Comparison of ENCODE assay signal across 9 cellular contexts in the genomic region with DNA sequence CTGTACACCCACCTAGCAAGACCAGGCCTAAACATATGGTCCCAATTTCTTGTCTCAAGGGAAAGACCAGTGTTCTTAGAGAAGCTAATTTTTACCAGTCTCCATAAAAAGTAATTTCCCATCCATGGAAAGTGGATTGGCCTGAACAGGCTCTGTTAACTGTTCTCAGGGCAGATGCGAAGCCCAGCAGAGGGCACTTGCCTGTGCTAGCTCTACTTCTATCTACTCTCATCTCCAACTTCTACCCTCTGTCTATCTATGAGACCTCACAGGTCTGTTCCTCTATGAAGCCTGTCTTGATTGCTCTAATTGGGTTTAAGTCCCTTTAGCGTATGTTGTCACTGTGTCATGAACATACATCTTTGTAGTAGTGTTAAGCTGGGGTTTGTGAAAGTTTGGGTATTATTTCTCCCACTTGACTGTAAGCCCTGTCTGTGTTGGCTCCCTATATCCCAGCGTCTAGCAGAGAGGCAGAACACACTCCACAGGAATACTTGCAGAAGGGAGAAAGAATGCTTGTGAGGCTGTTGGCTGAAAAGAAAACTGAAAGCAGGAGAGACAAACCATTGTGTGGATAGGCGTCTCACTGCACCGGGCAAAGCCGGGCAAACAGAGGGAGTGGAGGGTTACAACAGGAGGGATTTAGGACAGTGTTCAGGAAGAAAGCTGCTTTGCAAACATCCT.
A peak's percentile ranks its signal among the peaks of the same experiment; 100 is the strongest.
DNase-seq lines count a peak whose midpoint lies in the region; ATAC-seq, FAIRE-seq and TF ChIP-seq lines count a peak whose summit lies in the region.
"Had no signal": no experiment of that assay in that cellular context is flagged by ENCODE, and none has a peak within 500 bp of the region (broad histone marks: within the 10 kb centered on the region; RNA-seq: fewer than 3 reads in every experiment).

No MANE protein-coding gene starts in this region.

- no peak for TF ChIP-seq RAD21 in HepG2 (CRISPR knock-in tag; IDR thresholded peaks at IDR 0.05)

- DNase-seq in DMS79 treated with DMSO at 0.1 percent for 48 hours (lab: John Stamatoyannopoulos, UW) (peak; percentile 9), DMS79 (lab: John Stamatoyannopoulos, UW) (no peak), HepG2 (ENCODE audit: low spot score) (peak; percentile 40), tibial artery (peak in 1 of 2 donors; percentile 19)
- no peak for DNase-seq in activated CD4-positive, alpha-beta T cell treated with anti-CD3 and anti-CD28 coated beads for 1 hour
- DNase-seq: AML-193 had no signal

- peak overlapping the region; percentile 56 to 95 (median 92) for H3K4me3 Mint-ChIP-seq in brain

- no peaks in the 10 kb centered on the region for H3K79me2 ChIP-seq in HepG2 (ENCODE audit: insufficient read depth, low read length)

- H3K4me2 ChIP-seq in HepG2 (ENCODE audit: low read depth, low read length) = peak overlapping the region; percentile 62

- H3K27ac Mint-ChIP-seq in brain = peak overlapping the region; percentile 91 to 96 (median 96)

- TF ChIP-seq EP300 in HepG2 (IDR thresholded peaks at IDR 0.05; ENCODE audit: low read depth in 2 of 2, low read length in 2 of 2) = no peak
- no peak for TF ChIP-seq EP300 in HepG2 (CRISPR knock-in tag; IDR thresholded peaks at IDR 0.05; ENCODE audit: borderline replicate concordance)

- ATAC-seq in HepG2 (peak; percentile 75), HG02642 (IDR thresholded peaks at IDR 0.05; ENCODE audit: poor library complexity, unreplicated experiment) (no peak), HG03520 (IDR thresholded peaks at IDR 0.05; ENCODE audit: unreplicated experiment) (no peak)

- no TSS peak for BruUV-seq in HepG2 (replicated peaks; lab: Mats Ljungman, UMichigan)

- H2AFZ ChIP-seq in HepG2 (ENCODE audit: low read length) = peak overlapping the region; percentile 63

- 10% methylated on average over 6 of the region's 6 CpGs for WGBS in HepG2 (ENCODE audit: low lambda C conversion rate)

- H3K9me3 Mint-ChIP-seq in brain = no peaks in the 10 kb centered on the region

- TF ChIP-seq CTCF in brain (conservative IDR thresholded peaks at IDR 0.05) (peak; percentile 16 to 26), HepG2 (CRISPR knock-in tag; IDR thresholded peaks at IDR 0.05) (peak; percentile 65), tibial artery (IDR thresholded peaks at IDR 0.05) (no peak)

- POLR2A ChIA-PET in HepG2 (lab: Yijun Ruan, JAX) = no interaction called here

- H3K9me3 ChIP-seq in HepG2 (ENCODE audit: low read length) = no peaks in the 10 kb centered on the region
- no peaks in the 10 kb centered on the region for H3K9me3 ChIP-seq in tibial artery

- H3K4me1 Mint-ChIP-seq in brain = peaks cover 47% of the 10 kb centered on the region

- no peaks in the 10 kb centered on the region for H3K36me3 ChIP-seq in HepG2 (replicated peaks in 1 of 2; ENCODE audit: control insufficient read depth in 1 of 2, insufficient read depth in 2 of 2, low read length in 2 of 2)
- no peaks in the 10 kb centered on the region for H3K36me3 ChIP-seq in tibial artery

- H3K4me3 ChIP-seq in HepG2 (replicated peaks in 1 of 3; ENCODE audit: insufficient read depth in 1 of 3, low read depth in 2 of 3, low read length in 3 of 3) = peak overlapping the region in 2 of 3 experiments; percentile 19 to 25; a peak in 1 of 6 replicates
- peak overlapping the region; percentile 41 to 44 for H3K4me3 ChIP-seq in tibial artery

- peak; percentile 26 for FAIRE-seq in HepG2 (lab: Jason Lieb, UNC)

- no peak for TF ChIP-seq POLR2A in HepG2 (IDR thresholded peaks at IDR 0.05; ENCODE audit: insufficient read depth in 1 of 2, low read depth in 2 of 2, low read length in 2 of 2)

- CTCF ChIA-PET in HepG2 (lab: Yijun Ruan, JAX; ENCODE audit: low intra/inter-chr PET ratio, low total read pairs) = interaction anchor here (1.3 to 2.0 kb wide), 3 partner anchors 317 to 759 kb away, joined by 4 to 7 read pairs (median 6); no protein-coding TSS in a partner anchor

- H3K27ac ChIP-seq in HepG2 (ENCODE audit: extremely low read length, insufficient read depth, low read length) (no peak overlapping the region), tibial artery (peak overlapping the region; percentile 73 to 79)

- H3K4me1 ChIP-seq in HepG2 (ENCODE audit: insufficient read depth, low read length) (peaks cover 33% of the 10 kb centered on the region), tibial artery (peaks cover 0 to 32% (median 18%) of the 10 kb centered on the region in 4 donors)

- no peak overlapping the region for H3K9ac ChIP-seq in HepG2 (ENCODE audit: insufficient read depth, low read depth, low read length)

- intact Hi-C loops in HepG2 (cut with micrococcal nuclease; ENCODE audit: unreplicated experiment) (loop anchor here (1.0 kb wide), 3 partner anchors 317 to 699 kb away; no protein-coding TSS in a partner anchor), tibial artery (cut with DNase I; ENCODE audit: low total_unique reads) (loop anchor here (5.0 kb wide), 1 partner anchor 165 kb away; the partner anchor contains the start of gene MAF)

- no peaks in the 10 kb centered on the region for H3K27me3 Mint-ChIP-seq in brain

- H3K27me3 ChIP-seq in HepG2 (ENCODE audit: control insufficient read depth in 1 of 2, insufficient read depth in 2 of 2, low read length in 2 of 2) (peaks cover 0 to 24% of the 10 kb centered on the region in 2 experiments; a peak in 2 of 5 replicates), tibial artery (no peaks in the 10 kb centered on the region)

- in situ Hi-C loops in HepG2 (cut with HindIII; ENCODE audit: extremely low pct_ligation_motif_present, low pct_unique_long_range_greater_than_20kb) = no loop called here

- H4K20me1 ChIP-seq in HepG2 (ENCODE audit: insufficient read depth, low read length) = no peaks in the 10 kb centered on the region

- no peaks in the 10 kb centered on the region for H3K36me3 Mint-ChIP-seq in brain

TF ChIP-seq in HepG2, 621 proteins besides CTCF, POLR2A, EP300 and RAD21:
- TF ChIP-seq, protein P1, sequence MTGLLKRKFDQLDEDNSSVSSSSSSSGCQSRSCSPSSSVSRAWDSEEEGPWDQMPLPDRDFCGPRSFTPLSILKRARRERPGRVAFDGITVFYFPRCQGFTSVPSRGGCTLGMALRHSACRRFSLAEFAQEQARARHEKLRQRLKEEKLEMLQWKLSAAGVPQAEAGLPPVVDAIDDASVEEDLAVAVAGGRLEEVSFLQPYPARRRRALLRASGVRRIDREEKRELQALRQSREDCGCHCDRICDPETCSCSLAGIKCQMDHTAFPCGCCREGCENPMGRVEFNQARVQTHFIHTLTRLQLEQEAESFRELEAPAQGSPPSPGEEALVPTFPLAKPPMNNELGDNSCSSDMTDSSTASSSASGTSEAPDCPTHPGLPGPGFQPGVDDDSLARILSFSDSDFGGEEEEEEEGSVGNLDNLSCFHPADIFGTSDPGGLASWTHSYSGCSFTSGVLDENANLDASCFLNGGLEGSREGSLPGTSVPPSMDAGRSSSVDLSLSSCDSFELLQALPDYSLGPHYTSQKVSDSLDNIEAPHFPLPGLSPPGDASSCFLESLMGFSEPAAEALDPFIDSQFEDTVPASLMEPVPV (CRISPR knock-in tag; IDR thresholded peaks at IDR 0.05) = no peak
- 0 out of 2 replicates have a peak, but pooled peaks have one; percentile 38 for TF ChIP-seq ZNF33A (CRISPR knock-in tag; IDR thresholded peaks at IDR 0.05; ENCODE audit: borderline replicate concordance)
- TF ChIP-seq PHF21A (CRISPR knock-in tag; IDR thresholded peaks at IDR 0.05) = peak; percentile 12; the same call in 1 of the 2 replicates
- TF ChIP-seq IRF2 (CRISPR knock-in tag; IDR thresholded peaks at IDR 0.05) = 0 out of 2 replicates have a peak, but pooled peaks have one; percentile 14
- TF ChIP-seq SMC3 (IDR thresholded peaks at IDR 0.05; ENCODE audit: low read length) = peak; percentile 73; the same call in 1 of the 2 replicates
- TF ChIP-seq TEAD3 (CRISPR knock-in tag; optimal IDR thresholded peaks at IDR 0.05; ENCODE audit: borderline replicate concordance) = peak; percentile 19
- no peak for TF ChIP-seq NONO (IDR thresholded peaks at IDR 0.05)
- TF ChIP-seq NONO (CRISPR knock-in tag; conservative IDR thresholded peaks at IDR 0.05) = no peak
- TF ChIP-seq, protein P2, sequence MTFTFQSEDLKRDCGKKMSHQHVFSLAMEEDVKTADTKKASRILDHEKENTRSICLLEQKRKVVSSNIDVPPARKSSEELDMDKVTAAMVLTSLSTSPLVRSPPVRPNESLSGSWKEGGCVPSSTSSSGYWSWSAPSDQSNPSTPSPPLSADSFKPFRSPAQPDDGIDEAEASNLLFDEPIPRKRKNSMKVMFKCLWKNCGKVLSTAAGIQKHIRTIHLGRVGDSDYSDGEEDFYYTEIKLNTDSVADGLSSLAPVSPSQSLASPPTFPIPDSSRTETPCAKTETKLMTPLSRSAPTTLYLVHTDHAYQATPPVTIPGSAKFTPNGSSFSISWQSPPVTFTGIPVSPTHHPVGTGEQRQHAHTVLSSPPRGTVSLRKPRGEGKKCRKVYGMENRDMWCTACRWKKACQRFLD (CRISPR knock-in tag; IDR thresholded peaks at IDR 0.05; ENCODE audit: borderline replicate concordance) = no peak
- peak; percentile 54 for TF ChIP-seq STAG1 (CRISPR knock-in tag; IDR thresholded peaks at IDR 0.05)
- TF ChIP-seq JUN (CRISPR knock-in tag; IDR thresholded peaks at IDR 0.05) = no peak

Comparison
In these comparisons a context has a peak if more than half of its experiments do, and no peak if none do; other contexts are left out.
1. DNase-seq: peak in DMS79 treated with DMSO at 0.1 percent for 48 hours (single experiment) and HepG2 (single experiment); none in DMS79 (single experiment) and activated CD4-positive, alpha-beta T cell treated with anti-CD3 and anti-CD28 coated beads for 1 hour (single experiment).
2. CTCF ChIP-seq: peak in brain (2 of 2) and HepG2 (single experiment); none in tibial artery (0 of 2).